ENCODE assay signal across 10 cellular contexts in the genomic region with DNA sequence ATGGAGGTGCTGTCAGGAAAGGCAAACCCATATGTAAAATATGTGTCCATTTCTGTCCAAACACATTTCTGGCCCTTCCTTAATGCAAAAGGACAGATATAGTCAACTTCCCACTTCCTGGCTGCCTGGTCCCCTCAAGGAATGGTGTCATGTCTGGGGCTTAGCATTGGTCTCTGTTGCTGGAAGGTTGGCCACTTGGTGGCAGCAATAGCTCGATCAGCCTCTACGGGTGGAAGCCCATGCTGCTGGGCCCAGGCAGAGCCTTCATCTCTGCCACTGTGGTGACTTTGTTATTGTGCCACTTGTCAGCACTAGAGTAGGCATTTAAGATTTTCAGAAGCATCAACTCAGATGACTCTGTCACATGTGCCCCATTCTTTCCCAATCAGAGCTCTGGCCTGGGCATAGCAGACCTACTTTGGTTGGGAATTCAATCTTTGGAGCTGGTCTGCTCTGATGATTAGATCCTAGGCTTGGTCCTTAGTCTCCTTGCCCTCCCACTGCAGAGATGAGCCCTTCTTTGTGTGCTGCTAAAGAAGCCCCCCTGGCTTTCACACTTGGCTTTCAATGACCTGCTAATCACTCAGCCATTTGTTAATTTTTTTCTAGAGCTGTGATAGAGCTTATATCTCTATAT. TPM values are rescaled to one million over a fixed set of nuclear protein-coding genes. Genes with fewer than 3 reads are reported as not detected.
DNase-seq lines count a peak whose midpoint lies in the region; ATAC-seq and TF ChIP-seq lines count a peak whose summit lies in the region.
"Had no signal": no experiment of that assay in that cellular context is flagged by ENCODE, and none has a peak within 500 bp of the region (broad histone marks: within the 10 kb centered on the region; RNA-seq: fewer than 3 reads in every experiment).

No MANE protein-coding gene starts in this region.

- H4K8ac ChIP-seq in mesendoderm (ENCODE audit: low read depth, low read length), result no peak overlapping the region

- H3K23ac ChIP-seq in mesendoderm (ENCODE audit: low read length), result no peak overlapping the region

- no peak overlapping the region for H3K18ac ChIP-seq in mesendoderm (ENCODE audit: low read length)

- H4K5ac ChIP-seq in mesendoderm (ENCODE audit: low read length), result no peak overlapping the region

- H3K36me3 ChIP-seq in endodermal cell (ENCODE audit: control insufficient read depth, insufficient read depth, low read length) (no peaks in the 10 kb centered on the region), mesendoderm (ENCODE audit: control insufficient read depth, insufficient read depth, low read length) (no peaks in the 10 kb centered on the region)
- H3K36me3 ChIP-seq: BLaER1 treated with 17β-estradiol and CSF1 and Interleukin-3, amounts not matched to agents 10 nM and 100 nM had no signal

- no peaks in the 10 kb centered on the region for H3K79me1 ChIP-seq in mesendoderm (ENCODE audit: low read length)

- H3K27me3 Mint-ChIP-seq in activated CD4-positive, alpha-beta T cell treated with anti-CD3 and anti-CD28 coated beads, Interleukin-2, amount 10 ng/mL, durations not matched to agents 7 days and 5 days, result peaks cover 6% of the 10 kb centered on the region
- no peaks in the 10 kb centered on the region for H3K27me3 Mint-ChIP-seq in endodermal cell (ENCODE audit: insufficient read depth)
- H3K27me3 Mint-ChIP-seq: dendritic cell treated with granulocyte-macrophage colony-stimulating factor and Interleukin-4, amounts not matched to agents 40 ng/mL and 50 ng/mL, for 4 days had no signal

- H3K9me3 ChIP-seq in endodermal cell (ENCODE audit: control insufficient read depth, low read length), result peaks cover 13% of the 10 kb centered on the region

- no peak overlapping the region for H3K4me3 Mint-ChIP-seq in activated CD4-positive, alpha-beta T cell treated with anti-CD3 and anti-CD28 coated beads, Interleukin-2, amount 10 ng/mL, durations not matched to agents 7 days and 5 days
- H3K4me3 Mint-ChIP-seq in endodermal cell, result no peak overlapping the region
- H3K4me3 Mint-ChIP-seq: dendritic cell treated with granulocyte-macrophage colony-stimulating factor and Interleukin-4, amounts not matched to agents 40 ng/mL and 50 ng/mL, for 4 days had no signal

- CTCF ChIA-PET in activated CD4-positive, alpha-beta T cell treated with anti-CD3 and anti-CD28 coated beads, Interleukin-2, amount 10 ng/mL, durations not matched to agents 7 days and 5 days (lab: Charles Lee), result interaction anchor here (0.7 to 1.8 kb wide), 16 partner anchors 8 to 312 kb away, joined by 3 to 7 read pairs (median 3); no protein-coding TSS in a partner anchor

- no peak overlapping the region for H3K27ac ChIP-seq in endodermal cell (ENCODE audit: low read depth, low read length)
- no peak overlapping the region for H3K27ac ChIP-seq in mesendoderm (ENCODE audit: low read depth, low read length)
- H3K27ac ChIP-seq: BLaER1 treated with 17β-estradiol and CSF1 and Interleukin-3, amounts not matched to agents 10 nM and 100 nM had no signal

- no peak overlapping the region for H3K56ac ChIP-seq in mesendoderm (ENCODE audit: low read length)

- WGBS in endodermal cell (ENCODE audit: insufficient coverage in 1 of 2, insufficient read length in 1 of 2), 2 experiments, result 6 to 10% methylated on average over 2 of the region's 2 CpGs
- no CpG with 5 or more reads among the region's 2 CpGs for WGBS in mesendoderm (ENCODE audit: extremely low coverage, insufficient coverage, low lambda C conversion rate)

- H2AK5ac ChIP-seq in mesendoderm (ENCODE audit: low read length), result no peak overlapping the region

- H3K4me3 ChIP-seq in endodermal cell (ENCODE audit: low read length), result no peak overlapping the region
- no peak overlapping the region for H3K4me3 ChIP-seq in mesendoderm (ENCODE audit: low read length)
- H3K4me3 ChIP-seq: BLaER1 treated with 17β-estradiol and CSF1 and Interleukin-3, amounts not matched to agents 10 nM and 100 nM had no signal

- DNase-seq in NCI-H1436 (lab: John Stamatoyannopoulos, UW), result peak; percentile 40
- DNase-seq in NCI-H1436 treated with DMSO at 0.1 percent for 48 hours (lab: John Stamatoyannopoulos, UW), result no peak
- DNase-seq in NCI-H2107 (lab: John Stamatoyannopoulos, UW), result peak; percentile 29
- DNase-seq in activated CD4-positive, alpha-beta T cell treated with anti-CD3 and anti-CD28 coated beads, Interleukin-2, amount 10 ng/mL, durations not matched to agents 7 days and 5 days, result peak; percentile 54
- peak; percentile 93 for DNase-seq in endodermal cell
- DNase-seq in mesendoderm, result peak; percentile 88
- DNase-seq in superior temporal gyrus (ENCODE audit: extremely low spot score), result peak; percentile 80

- no peak overlapping the region for H3K27ac Mint-ChIP-seq in activated CD4-positive, alpha-beta T cell treated with anti-CD3 and anti-CD28 coated beads, Interleukin-2, amount 10 ng/mL, durations not matched to agents 7 days and 5 days
- H3K27ac Mint-ChIP-seq in endodermal cell, result no peak overlapping the region
- H3K27ac Mint-ChIP-seq: dendritic cell treated with granulocyte-macrophage colony-stimulating factor and Interleukin-4, amounts not matched to agents 40 ng/mL and 50 ng/mL, for 4 days had no signal

- peak; percentile 67 for ATAC-seq in HG02678 (IDR thresholded peaks at IDR 0.05; ENCODE audit: unreplicated experiment)

- POLR2A ChIA-PET in activated CD4-positive, alpha-beta T cell treated with anti-CD3 and anti-CD28 coated beads, Interleukin-2, amount 10 ng/mL, durations not matched to agents 7 days and 5 days (lab: Charles Lee), result no interaction called here

- H3K4me2 ChIP-seq in mesendoderm (ENCODE audit: low read length), result no peak overlapping the region
- H3K4me2 ChIP-seq: BLaER1 treated with 17β-estradiol and CSF1 and Interleukin-3, amounts not matched to agents 10 nM and 100 nM had no signal

- H3K4me1 ChIP-seq in endodermal cell (ENCODE audit: control insufficient read depth, insufficient read depth, low read length) (no peaks in the 10 kb centered on the region), mesendoderm (ENCODE audit: control insufficient read depth, low read depth, low read length) (no peaks in the 10 kb centered on the region)
- H3K4me1 ChIP-seq: BLaER1 treated with 17β-estradiol and CSF1 and Interleukin-3, amounts not matched to agents 10 nM and 100 nM had no signal

- H2BK120ac ChIP-seq in mesendoderm (ENCODE audit: low read depth, low read length), result no peak overlapping the region

- no peak overlapping the region for H3K4ac ChIP-seq in mesendoderm (ENCODE audit: low read depth, low read length)

- H3K79me2 ChIP-seq in mesendoderm (ENCODE audit: control insufficient read depth, insufficient read depth, low read length), result no peaks in the 10 kb centered on the region

- H3K36me3 Mint-ChIP-seq in activated CD4-positive, alpha-beta T cell treated with anti-CD3 and anti-CD28 coated beads, Interleukin-2, amount 10 ng/mL, durations not matched to agents 7 days and 5 days (ENCODE audit: low read depth), result no peaks in the 10 kb centered on the region
- no peaks in the 10 kb centered on the region for H3K36me3 Mint-ChIP-seq in endodermal cell (ENCODE audit: low read depth)

- H2BK5ac ChIP-seq in mesendoderm (ENCODE audit: low read length), result no peak overlapping the region

- H3K27me3 ChIP-seq in endodermal cell (ENCODE audit: control insufficient read depth, insufficient read depth, low read length, poor library complexity, severe bottlenecking) (no peaks in the 10 kb centered on the region), mesendoderm (ENCODE audit: insufficient read depth, low read length, poor library complexity) (no peaks in the 10 kb centered on the region)
- H3K27me3 ChIP-seq: BLaER1 treated with 17β-estradiol and CSF1 and Interleukin-3, amounts not matched to agents 10 nM and 100 nM had no signal

- no peak overlapping the region for H2BK15ac ChIP-seq in mesendoderm (replicated peaks; ENCODE audit: low read depth)

- H3K9ac ChIP-seq in endodermal cell (ENCODE audit: extremely low read depth, low read length, poor library complexity, severe bottlenecking) (no peak overlapping the region), mesendoderm (ENCODE audit: low read length) (no peak overlapping the region)
- H3K9ac ChIP-seq: BLaER1 treated with 17β-estradiol and CSF1 and Interleukin-3, amounts not matched to agents 10 nM and 100 nM had no signal

- peaks cover 6% of the 10 kb centered on the region for H3K4me1 Mint-ChIP-seq in activated CD4-positive, alpha-beta T cell treated with anti-CD3 and anti-CD28 coated beads, Interleukin-2, amount 10 ng/mL, durations not matched to agents 7 days and 5 days
- peaks cover 5% of the 10 kb centered on the region for H3K4me1 Mint-ChIP-seq in endodermal cell

- TF ChIP-seq CTCF in endodermal cell (conservative IDR thresholded peaks at IDR 0.05), result peak; percentile 89

- no peaks in the 10 kb centered on the region for H3K9me3 Mint-ChIP-seq in activated CD4-positive, alpha-beta T cell treated with anti-CD3 and anti-CD28 coated beads, Interleukin-2, amount 10 ng/mL, durations not matched to agents 7 days and 5 days
- peaks cover 11% of the 10 kb centered on the region for H3K9me3 Mint-ChIP-seq in endodermal cell
- H3K9me3 Mint-ChIP-seq: dendritic cell treated with granulocyte-macrophage colony-stimulating factor and Interleukin-4, amounts not matched to agents 40 ng/mL and 50 ng/mL, for 4 days had no signal

RNA-seq across cellular contexts. Expression of gene SPSB4, which starts 51.0 kb away (rescaled TPM):
- not detected for total RNA-seq in activated CD4-positive, alpha-beta T cell treated with anti-CD3 and anti-CD28 coated beads, Interleukin-2, amount 10 ng/mL, durations not matched to agents 7 days and 5 days
- total RNA-seq in endodermal cell, result 1 to 10 TPM; 7.5 to 8.2 TPM
- 28.1 TPM for polyA plus RNA-seq in endodermal cell (2013, experiment 1 of 2)
- polyA plus RNA-seq in endodermal cell (2013, experiment 2 of 2), result 26.5 TPM
- 23.3 TPM for polyA plus RNA-seq in mesendoderm (2013, experiment 1 of 2)
- 23.3 TPM for polyA plus RNA-seq in mesendoderm (2013, experiment 2 of 2)

RNA-seq across cellular contexts. Expression of gene SLC25A36, which starts 58.5 kb away (rescaled TPM):
- total RNA-seq in activated CD4-positive, alpha-beta T cell treated with anti-CD3 and anti-CD28 coated beads, Interleukin-2, amount 10 ng/mL, durations not matched to agents 7 days and 5 days, result 10 to 100 TPM; 31.9 to 35.6 TPM
- total RNA-seq in endodermal cell, result 100 to 1,000 TPM in 1 of 2 donors, 10 to 100 TPM in 1; 82.6 to 101 TPM
- 112 TPM for polyA plus RNA-seq in endodermal cell (2013, experiment 1 of 2)
- 104 TPM for polyA plus RNA-seq in endodermal cell (2013, experiment 2 of 2)
- polyA plus RNA-seq in mesendoderm (2013, experiment 1 of 2), result 31.3 TPM
- polyA plus RNA-seq in mesendoderm (2013, experiment 2 of 2), result 32.8 TPM

Comparison
In these comparisons a context has a peak if more than half of its experiments do, and no peak if none do; other contexts are left out.
1. RNA of gene SPSB4, which starts 51.0 kb away (total RNA-seq): 7.5 to 8.2 TPM in endodermal cell; not detected in activated CD4-positive, alpha-beta T cell treated with anti-CD3 and anti-CD28 coated beads, Interleukin-2, amount 10 ng/mL, durations not matched to agents 7 days and 5 days; every median in the first group is over 4 times any median in the second.